ENCODE assay signal across 12 cellular contexts in genomic region chr5:136014049-136014516, GRCh38. TPM values are rescaled to one million over a fixed set of nuclear protein-coding genes. Genes with fewer than 3 reads are reported as not detected.
DNase-seq lines count a peak whose midpoint lies in the region; ATAC-seq and TF ChIP-seq lines count a peak whose summit lies in the region.
"Had no signal": no experiment of that assay in that cellular context is flagged by ENCODE, and none has a peak within 500 bp of the region (broad histone marks: within the 10 kb centered on the region; RNA-seq: fewer than 3 reads in every experiment).

No MANE protein-coding gene starts in this region.

- no peak for DNase-seq in Right ventricle myocardium inferior (ENCODE audit: missing footprints)
- DNase-seq in cardiac septum (ENCODE audit: low spot score), result no peak
- DNase-seq in fibroblast of mammary gland (ENCODE audit: low read depth), result peak; percentile 88
- no peak for DNase-seq in stimulated activated naive CD8-positive, alpha-beta T cell treated with anti-CD3 and anti-CD28 coated beads, Interleukin-15, Interleukin-2, amounts not matched to agents 100 U/mL and 50 U/mL, for 24 hours
- DNase-seq in NCI-H345 treated with DMSO at 0.1 percent for 48 hours (lab: John Stamatoyannopoulos, UW; ENCODE audit: unreplicated experiment), result no peak
- DNase-seq in amygdala (lab: John Stamatoyannopoulos, UW), result no peak
- no peak for DNase-seq in NCI-H1105 treated with DMSO at 0.1 percent for 48 hours (lab: John Stamatoyannopoulos, UW)
- DNase-seq: activated CD8-positive, alpha-beta T cell treated with anti-CD3 and anti-CD28 coated beads for 36 hours; cerebellar nuclear complex; left cardiac atrium had no signal

- TF ChIP-seq CTCF in fibroblast of mammary gland (conservative IDR thresholded peaks at IDR 0.05; ENCODE audit: control insufficient read depth, insufficient read depth, low read depth, low read length), result no peak

- intact Hi-C loops in Right ventricle myocardium inferior (cut with DNase I) (no loop called here), cardiac septum (cut with DNase I) (no loop called here)

- H3K4me3 ChIP-seq in fibroblast of mammary gland (ENCODE audit: control insufficient read depth, low read depth, low read length), result no peak overlapping the region

- ATAC-seq in Right ventricle myocardium inferior (peak; percentile 44), HG03571 (IDR thresholded peaks at IDR 0.05; ENCODE audit: unreplicated experiment) (peak; percentile 58)
- no peak for ATAC-seq in stimulated activated naive CD8-positive, alpha-beta T cell treated with anti-CD3 and anti-CD28 coated beads, Interleukin-15, Interleukin-2, amounts not matched to agents 100 U/mL and 50 U/mL, for 24 hours
- ATAC-seq: activated CD8-positive, alpha-beta T cell treated with anti-CD3 and anti-CD28 coated beads for 36 hours had no signal

RNA-seq across cellular contexts. Expression of gene TGFBI, which starts 14.7 kb away (rescaled TPM):
- 66.5 TPM for total RNA-seq in Right ventricle myocardium inferior
- 46.9 TPM for total RNA-seq in cardiac septum
- total RNA-seq: activated CD8-positive, alpha-beta T cell treated with anti-CD3 and anti-CD28 coated beads for 36 hours had no signal

RNA-seq across cellular contexts. Expression of gene LECT2, which starts 59.3 kb away (rescaled TPM):
- total RNA-seq in Right ventricle myocardium inferior, result not detected
- not detected for total RNA-seq in cardiac septum
- total RNA-seq: activated CD8-positive, alpha-beta T cell treated with anti-CD3 and anti-CD28 coated beads for 36 hours; left cardiac atrium; ureter had no signal
